ENCODE assay signal across 27 cellular contexts in genomic region chrX:10245901-10246696, GRCh38.
"Had no signal": no experiment of that assay in that cellular context is flagged by ENCODE, and none has a peak within 500 bp of the region (broad histone marks: within the 10 kb centered on the region; RNA-seq: fewer than 3 reads in every experiment).

No MANE protein-coding gene starts in this region.

- H3K9me3 Mint-ChIP-seq: stimulated activated memory B cell treated with anti-CD40 and anti-IgM and Interleukin-4, amounts not matched to agents 10 μg/mL and 1 μg/mL and 100 μg/mL, for 72 hours; stimulated activated naive CD8-positive, alpha-beta T cell treated with anti-CD3 and anti-CD28 coated beads, Interleukin-15, amount 100 ng/mL, for 72 hours; type B pancreatic cell had no signal

- H3K36me3 Mint-ChIP-seq: natural killer cell; neural progenitor cell; stimulated activated memory B cell treated with anti-CD40 and anti-IgM and Interleukin-4, amounts not matched to agents 10 μg/mL and 1 μg/mL and 100 μg/mL, for 72 hours; type B pancreatic cell had no signal

- H3K4me3 Mint-ChIP-seq: mesothelial cell of epicardium; naive B cell; natural killer cell; nephron progenitor cell; neural progenitor cell; stimulated activated memory B cell treated with anti-CD40 and anti-IgM and Interleukin-4, amounts not matched to agents 10 μg/mL and 1 μg/mL and 100 μg/mL, for 72 hours; stimulated activated naive CD8-positive, alpha-beta T cell treated with anti-CD3 and anti-CD28 coated beads, Interleukin-15, amount 100 ng/mL, for 72 hours; type B pancreatic cell had no signal

- H3K4me1 ChIP-seq: left lung, neural progenitor cell, psoas muscle, right lobe of liver, tibial nerve, uterus had no signal

- H3K9me3 ChIP-seq: left lung, neutrophil, psoas muscle, right lobe of liver, tibial nerve, uterus had no signal

- DNase-seq: hippocampal formation; kidney; left colon; left lung; mesendoderm; naive B cell; natural killer cell; nephron progenitor cell; occipital lobe; psoas muscle; right lobe of liver; stimulated activated CD4-positive, alpha-beta T cell treated with anti-CD3 and anti-CD28 coated beads, Interleukin-1b, Interleukin-23, amount 100 ng/mL, for 48 hours; stimulated activated CD4-positive, alpha-beta T cell treated with anti-CD3 and anti-CD28 coated beads, Interleukin-2, amount 100 ng/mL, for 48 hours; stimulated activated CD4-positive, alpha-beta T cell treated with anti-CD3 and anti-CD28 coated beads, Interleukin-4, amount 100 ng/mL, for 4 hours; stimulated activated CD8-positive, alpha-beta memory T cell treated with anti-CD3 and anti-CD28 coated beads, Interleukin-4, amount 100 ng/mL, for 48 hours; stimulated activated naive CD4-positive, alpha-beta T cell treated with Interleukin-2 at 50 U/mL for 16 hours; stimulated activated naive CD8-positive, alpha-beta T cell treated with anti-CD3 and anti-CD28 coated beads, Interleukin-15, amount 100 ng/mL, for 72 hours; uterus had no signal

- H3K27me3 Mint-ChIP-seq: stimulated activated memory B cell treated with anti-CD40 and anti-IgM and Interleukin-4, amounts not matched to agents 10 μg/mL and 1 μg/mL and 100 μg/mL, for 72 hours; stimulated activated naive CD8-positive, alpha-beta T cell treated with anti-CD3 and anti-CD28 coated beads, Interleukin-15, amount 100 ng/mL, for 72 hours; type B pancreatic cell had no signal

- H3K4me3 ChIP-seq: left lung, lung, neural progenitor cell, psoas muscle, right lobe of liver, smooth muscle cell, tibial nerve, uterus had no signal

- H3K4me1 Mint-ChIP-seq: stimulated activated memory B cell treated with anti-CD40 and anti-IgM and Interleukin-4, amounts not matched to agents 10 μg/mL and 1 μg/mL and 100 μg/mL, for 72 hours; stimulated activated naive CD8-positive, alpha-beta T cell treated with anti-CD3 and anti-CD28 coated beads, Interleukin-15, amount 100 ng/mL, for 72 hours had no signal

- H3K27ac Mint-ChIP-seq: mesothelial cell of epicardium; naive B cell; natural killer cell; nephron progenitor cell; neural progenitor cell; stimulated activated memory B cell treated with anti-CD40 and anti-IgM and Interleukin-4, amounts not matched to agents 10 μg/mL and 1 μg/mL and 100 μg/mL, for 72 hours; stimulated activated naive CD8-positive, alpha-beta T cell treated with anti-CD3 and anti-CD28 coated beads, Interleukin-15, amount 100 ng/mL, for 72 hours; type B pancreatic cell had no signal

- H3K27ac ChIP-seq: left lung, neural progenitor cell, neutrophil, parathyroid adenoma, psoas muscle, right lobe of liver, tibial nerve, uterus had no signal

- H3K36me3 ChIP-seq: left lung, neural progenitor cell, neutrophil, right lobe of liver, tibial nerve, uterus had no signal

- ATAC-seq: left colon; left lung; psoas muscle; right lobe of liver; stimulated activated memory B cell treated with anti-CD40 and anti-IgM and Interleukin-4, amounts not matched to agents 10 μg/mL and 1 μg/mL and 100 μg/mL, for 72 hours; stimulated activated naive CD8-positive, alpha-beta T cell treated with anti-CD3 and anti-CD28 coated beads, Interleukin-15, amount 100 ng/mL, for 72 hours had no signal

- H3K27me3 ChIP-seq: left lung, neural progenitor cell, neutrophil, right lobe of liver, tibial nerve, uterus had no signal
